In the genomic region with DNA sequence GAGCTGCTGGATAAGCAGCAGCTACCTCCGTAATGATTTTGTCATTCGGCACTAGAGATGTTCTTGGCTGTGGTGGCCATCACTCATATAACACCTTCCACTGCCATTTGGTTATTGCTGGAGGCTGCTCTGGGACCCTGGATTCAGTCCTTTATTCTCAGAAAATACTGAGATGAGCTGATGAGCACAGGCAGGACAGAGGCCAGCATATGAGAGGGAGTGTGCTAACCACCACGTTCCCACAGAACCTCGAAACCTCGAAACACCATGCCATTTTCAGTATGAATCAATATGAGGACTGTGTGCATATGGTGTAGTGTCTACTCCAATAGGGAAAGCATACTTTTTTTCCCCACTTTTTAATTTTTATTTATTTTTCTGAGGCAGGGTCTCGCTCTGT, we compare ENCODE assay signal across 12 cellular contexts. TPM values are rescaled to one million over a fixed set of nuclear protein-coding genes. Genes with fewer than 3 reads are reported as not detected.
DNase-seq lines count a peak whose midpoint lies in the region; ATAC-seq lines count a peak whose summit lies in the region.
"Had no signal": no experiment of that assay in that cellular context is flagged by ENCODE, and none has a peak within 500 bp of the region (broad histone marks: within the 10 kb centered on the region; RNA-seq: fewer than 3 reads in every experiment).

No MANE protein-coding gene starts in this region.

- H3K36me3 Mint-ChIP-seq in naive B cell = peaks cover 19 to 29% of the 10 kb centered on the region in 2 donors

- peaks cover 48 to 82% (median 56%) of the 10 kb centered on the region in 3 donors for H3K4me1 Mint-ChIP-seq in naive B cell

- DNase-seq in activated CD4-positive, alpha-beta T cell treated with anti-CD3 and anti-CD28 coated beads for 48 hours = peak; percentile 32
- no peak for DNase-seq in activated CD4-positive, alpha-beta T cell treated with anti-CD3 and anti-CD28 coated beads for 1 hour
- DNase-seq in naive B cell (no peak), middle frontal gyrus (ENCODE audit: extremely low spot score, low spot score) (no peak), medulla oblongata (ENCODE audit: extremely low spot score) (no peak), NCI-H526 treated with DMSO at 0.1 percent for 48 hours (lab: John Stamatoyannopoulos, UW) (no peak)
- DNase-seq: 8988T, activated gamma-delta T cell treated with Interleukin-2 at 50 U/mL for 16 hours, DMS79, trophoblast cell had no signal

- H3K27ac Mint-ChIP-seq in naive B cell = peak overlapping the region in 5 of 6 donors; percentile 76 to 91 (median 79)

- no peaks in the 10 kb centered on the region for H3K27me3 Mint-ChIP-seq in naive B cell

- peak; percentile 77 for ATAC-seq in GM21526 (IDR thresholded peaks at IDR 0.05; ENCODE audit: low FRiP score, unreplicated experiment)
- ATAC-seq in HG03432 (IDR thresholded peaks at IDR 0.05; ENCODE audit: unreplicated experiment) = peak; percentile 76
- no peak for ATAC-seq in naive B cell (ENCODE audit: low read depth in 2 of 2)

- H3K4me3 Mint-ChIP-seq in naive B cell = no peak overlapping the region

- H3K9me3 Mint-ChIP-seq in naive B cell = no peaks in the 10 kb centered on the region

RNA-seq across cellular contexts. Expression of a gene that starts 56.6 kb away (rescaled TPM):
- polyA plus RNA-seq in naive B cell (ENCODE audit: low read depth in 6 of 6) = 10 to 100 TPM in 5 of 6 donors, 1 to 10 TPM in 1; 6.3 to 75.5 (median 43.4) TPM

RNA-seq across cellular contexts. Expression of a gene that starts 59.0 kb away (rescaled TPM):
- polyA plus RNA-seq in naive B cell (ENCODE audit: low read depth in 6 of 6) = 10 to 100 TPM in 3 of 6 donors, 1 to 10 TPM in 3; 3.5 to 15.7 (median 10.3) TPM

Comparison
In these comparisons a context has a peak if more than half of its experiments do, and no peak if none do; other contexts are left out.
1. ATAC-seq: peak in GM21526 (single experiment) and HG03432 (single experiment); none in naive B cell (0 of 2).